In the genomic region with DNA sequence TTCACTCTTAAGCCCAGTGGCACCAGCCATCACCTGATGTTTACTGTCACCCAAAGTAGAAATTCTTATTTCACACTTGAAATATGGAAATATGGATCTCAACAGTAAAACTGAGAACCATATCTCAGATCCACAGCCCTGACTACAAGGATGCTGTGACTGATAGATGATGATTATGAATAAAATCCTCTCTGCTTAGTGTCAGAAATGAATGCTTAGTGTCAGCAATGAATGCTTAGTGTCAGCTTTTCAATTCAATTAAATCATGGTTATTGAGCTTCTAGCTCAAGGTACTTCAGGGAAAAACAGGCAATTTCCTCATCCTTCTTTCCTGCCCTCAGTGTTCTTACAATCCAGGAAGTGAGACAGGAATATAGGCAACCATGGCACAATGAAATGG, we compare ENCODE assay signal across 1 cellular context.
TF ChIP-seq lines count a peak whose summit lies in the region.

No MANE protein-coding gene starts in this region.

TF ChIP-seq in A549, 52 proteins besides CTCF, POLR2A, EP300 and RAD21 (continued from another document):
- TF ChIP-seq, protein P1, sequence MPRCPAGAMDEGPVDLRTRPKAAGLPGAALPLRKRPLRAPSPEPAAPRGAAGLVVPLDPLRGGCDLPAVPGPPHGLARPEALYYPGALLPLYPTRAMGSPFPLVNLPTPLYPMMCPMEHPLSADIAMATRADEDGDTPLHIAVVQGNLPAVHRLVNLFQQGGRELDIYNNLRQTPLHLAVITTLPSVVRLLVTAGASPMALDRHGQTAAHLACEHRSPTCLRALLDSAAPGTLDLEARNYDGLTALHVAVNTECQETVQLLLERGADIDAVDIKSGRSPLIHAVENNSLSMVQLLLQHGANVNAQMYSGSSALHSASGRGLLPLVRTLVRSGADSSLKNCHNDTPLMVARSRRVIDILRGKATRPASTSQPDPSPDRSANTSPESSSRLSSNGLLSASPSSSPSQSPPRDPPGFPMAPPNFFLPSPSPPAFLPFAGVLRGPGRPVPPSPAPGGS (IDR thresholded peaks at IDR 0.05) = no peak
- no peak for TF ChIP-seq CHD2 (IDR thresholded peaks at IDR 0.05; ENCODE audit: low read length, partially characterized antibody)
TF ChIP-seq in A549: peak in this region for 0.
